In the genomic region with DNA sequence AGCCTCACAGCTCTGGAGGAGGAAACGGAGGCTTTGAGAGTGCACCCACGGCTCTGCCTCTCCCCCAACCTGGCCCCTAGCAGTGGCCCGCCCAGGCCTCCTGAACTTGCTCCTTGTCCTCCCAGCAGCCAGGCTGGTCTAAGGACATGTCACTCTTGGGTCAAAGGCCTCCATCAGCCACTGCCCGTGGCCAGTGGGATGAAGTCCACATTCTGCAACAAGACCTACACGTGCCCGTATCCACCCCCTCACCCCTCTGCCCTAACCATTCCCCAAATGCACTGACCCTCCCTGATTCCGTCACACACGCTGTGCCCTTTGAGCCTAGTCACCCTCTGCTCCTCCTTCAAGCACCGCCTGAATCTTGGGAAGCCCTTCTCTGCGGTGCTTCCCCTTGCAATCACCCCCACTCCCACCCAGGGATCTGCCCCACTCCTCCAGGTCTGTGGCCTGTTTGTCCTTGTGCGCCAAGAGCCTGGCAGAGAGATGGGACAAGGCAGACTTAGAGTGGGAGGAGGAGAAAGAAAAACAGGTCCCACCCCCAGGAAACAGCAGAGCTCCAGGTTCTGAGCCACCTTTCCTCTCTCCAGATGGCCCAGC, we compare ENCODE assay signal across 26 cellular contexts. TPM values are rescaled to one million over a fixed set of nuclear protein-coding genes. Genes with fewer than 3 reads are reported as not detected.
A peak's percentile ranks its signal among the peaks of the same experiment; 100 is the strongest.
DNase-seq lines count a peak whose midpoint lies in the region; ATAC-seq, FAIRE-seq and TF ChIP-seq lines count a peak whose summit lies in the region.
"Had no signal": no experiment of that assay in that cellular context is flagged by ENCODE, and none has a peak within 500 bp of the region (broad histone marks: within the 10 kb centered on the region; RNA-seq: fewer than 3 reads in every experiment).

No MANE protein-coding gene starts in this region.

- TF ChIP-seq POLR2A in HepG2 (IDR thresholded peaks at IDR 0.05; ENCODE audit: insufficient read depth in 1 of 2, low read depth in 2 of 2, low read length in 2 of 2): no peak

- no peak overlapping the region for H3K27ac ChIP-seq in RWPE2 (ENCODE audit: poor library complexity, severe bottlenecking)
- peak overlapping the region; percentile 38 for H3K27ac ChIP-seq in HepG2 (ENCODE audit: extremely low read length, insufficient read depth, low read length)
- peak overlapping the region in 1 of 2 donors; percentile 9 for H3K27ac ChIP-seq in small intestine (ENCODE audit: low read depth in 1 of 2, low read length in 1 of 2)
- H3K27ac ChIP-seq in colonic mucosa: no peak overlapping the region
- H3K27ac ChIP-seq: BLaER1 treated with 17β-estradiol and CSF1 and Interleukin-3, amounts not matched to agents 10 nM and 100 nM; KMS-11 had no signal

- H3K79me2 ChIP-seq in HepG2 (ENCODE audit: insufficient read depth, low read length): no peaks in the 10 kb centered on the region

- no peaks in the 10 kb centered on the region for H4K20me1 ChIP-seq in HepG2 (ENCODE audit: insufficient read depth, low read length)

- POLR2A ChIA-PET in HepG2 (lab: Yijun Ruan, JAX): interaction anchor here (0.8 to 1.9 kb wide), 2 partner anchors 37 to 58 kb away, joined by 3 to 8 read pairs; a partner anchor contains a TSS

- CTCF ChIA-PET in HepG2 (lab: Yijun Ruan, JAX; ENCODE audit: low intra/inter-chr PET ratio, low total read pairs): no interaction called here

- intact Hi-C loops in CD14-positive monocyte (cut with micrococcal nuclease): no loop called here
- intact Hi-C loops in HepG2 (cut with micrococcal nuclease; ENCODE audit: unreplicated experiment): no loop called here
- intact Hi-C loops in natural killer cell (cut with micrococcal nuclease): no loop called here
- intact Hi-C loops in colonic mucosa (cut with DNase I): no loop called here
- intact Hi-C loops in posterior cingulate gyrus (cut with DNase I): no loop called here

- H3K9ac ChIP-seq in HepG2 (ENCODE audit: insufficient read depth, low read depth, low read length) (no peak overlapping the region), colonic mucosa (ENCODE audit: low read depth in 2 of 2, low read length in 2 of 2) (no peak overlapping the region)
- H3K9ac ChIP-seq: BLaER1 treated with 17β-estradiol and CSF1 and Interleukin-3, amounts not matched to agents 10 nM and 100 nM; KMS-11 had no signal

- no peak overlapping the region for H3K4me2 ChIP-seq in HepG2 (ENCODE audit: low read depth, low read length)
- H3K4me2 ChIP-seq: BLaER1 treated with 17β-estradiol and CSF1 and Interleukin-3, amounts not matched to agents 10 nM and 100 nM; KMS-11 had no signal

- H3K4me1 Mint-ChIP-seq in CD14-positive monocyte (no peaks in the 10 kb centered on the region), natural killer cell (no peaks in the 10 kb centered on the region)

- no peak overlapping the region for H3K4me3 Mint-ChIP-seq in CD14-positive monocyte
- no peak overlapping the region for H3K4me3 Mint-ChIP-seq in natural killer cell
- H3K4me3 Mint-ChIP-seq: CD8-positive, alpha-beta T cell had no signal

- H3K36me3 ChIP-seq in RWPE2 (ENCODE audit: low read depth): peaks cover 59% of the 10 kb centered on the region
- peaks cover 49 to 80% of the 10 kb centered on the region in 2 experiments for H3K36me3 ChIP-seq in HepG2 (replicated peaks in 1 of 2; ENCODE audit: control insufficient read depth in 1 of 2, insufficient read depth in 2 of 2, low read length in 2 of 2)
- peaks cover 23 to 36% of the 10 kb centered on the region in 2 donors for H3K36me3 ChIP-seq in small intestine (ENCODE audit: control insufficient read depth in 2 of 2, insufficient read depth in 2 of 2, low read length in 2 of 2)
- H3K36me3 ChIP-seq in colonic mucosa: peaks cover 4% of the 10 kb centered on the region

- no peak overlapping the region for H2AFZ ChIP-seq in HepG2 (ENCODE audit: low read length)

- H3K4me3 ChIP-seq in RWPE2 (ENCODE audit: severe bottlenecking) (no peak overlapping the region), HepG2 (replicated peaks in 1 of 3; ENCODE audit: insufficient read depth in 1 of 3, low read depth in 2 of 3, low read length in 3 of 3) (no peak overlapping the region), small intestine (ENCODE audit: low read depth in 1 of 2, low read length in 2 of 2) (no peak overlapping the region), colonic mucosa (no peak overlapping the region)
- H3K4me3 ChIP-seq: BLaER1 treated with 17β-estradiol and CSF1 and Interleukin-3, amounts not matched to agents 10 nM and 100 nM had no signal

- 62% methylated on average over 7 of the region's 11 CpGs for WGBS in HepG2 (ENCODE audit: low lambda C conversion rate)
- 60 to 80% (median 63%) methylated on average over 11 of the region's 11 CpGs for WGBS in small intestine, 3 donors

- no peak for DNase-seq in CD14-positive monocyte (ENCODE audit: low spot score)
- DNase-seq in RWPE2 (ENCODE audit: low spot score): peak; percentile 28
- DNase-seq in HepG2 (ENCODE audit: low spot score): no peak
- DNase-seq in small intestine: peak; percentile 44
- no peak for DNase-seq in natural killer cell
- DNase-seq in colonic mucosa: no peak
- no peak for DNase-seq in posterior cingulate gyrus
- DNase-seq: ACHN; Calu3; CD8-positive, alpha-beta T cell; DMS153; GOT3; IMR-90; NCI-H1105; NCI-H146; NCI-H2029 treated with DMSO at 0.1 percent for 48 hours; NCI-H226; NCI-H510A treated with DMSO at 0.1 percent for 48 hours; NCI-H82; OCI-M1 had no signal

- no TSS peak for BruUV-seq in HepG2 (replicated peaks; lab: Mats Ljungman, UMichigan)

- H3K27ac Mint-ChIP-seq in CD14-positive monocyte (peak overlapping the region in 5 of 7 donors; percentile 1 to 57 (median 33)), natural killer cell (no peak overlapping the region)
- H3K27ac Mint-ChIP-seq: CD8-positive, alpha-beta T cell had no signal

- no peak for TF ChIP-seq CTCF in CD14-positive monocyte (IDR thresholded peaks at IDR 0.05)
- no peak for TF ChIP-seq CTCF in RWPE2 (IDR thresholded peaks at IDR 0.05; ENCODE audit: poor library complexity, severe bottlenecking)
- no peak for TF ChIP-seq CTCF in HepG2 (CRISPR knock-in tag; IDR thresholded peaks at IDR 0.05)
- no peak for TF ChIP-seq CTCF in natural killer cell (IDR thresholded peaks at IDR 0.05)
- TF ChIP-seq CTCF in colonic mucosa (IDR thresholded peaks at IDR 0.05): no peak

- H3K36me3 Mint-ChIP-seq in CD14-positive monocyte (peaks cover 67 to 97% of the 10 kb centered on the region in 2 donors), natural killer cell (no peaks in the 10 kb centered on the region)

- peaks cover 0 to 1% (median 0%) of the 10 kb centered on the region in 7 donors for H3K9me3 Mint-ChIP-seq in CD14-positive monocyte
- H3K9me3 Mint-ChIP-seq in natural killer cell: no peaks in the 10 kb centered on the region
- H3K9me3 Mint-ChIP-seq: CD8-positive, alpha-beta T cell had no signal

- FAIRE-seq in HepG2 (lab: Jason Lieb, UNC) (no peak), small intestine (lab: Jason Lieb, UNC) (no peak)
- FAIRE-seq: GM12892, HTR-8/SVneo, RCC 7860 had no signal

- H3K4me1 ChIP-seq in RWPE2 (ENCODE audit: insufficient read depth, poor library complexity, severe bottlenecking) (no peaks in the 10 kb centered on the region), HepG2 (ENCODE audit: insufficient read depth, low read length) (peaks cover 14% of the 10 kb centered on the region), small intestine (ENCODE audit: control insufficient read depth in 2 of 2, insufficient read depth in 1 of 2, low read depth in 1 of 2, low read length in 1 of 2) (no peaks in the 10 kb centered on the region), colonic mucosa (no peaks in the 10 kb centered on the region)
- H3K4me1 ChIP-seq: BLaER1 treated with 17β-estradiol and CSF1 and Interleukin-3, amounts not matched to agents 10 nM and 100 nM had no signal

- TF ChIP-seq RAD21 in HepG2 (CRISPR knock-in tag; IDR thresholded peaks at IDR 0.05): no peak

- no peaks in the 10 kb centered on the region for H3K27me3 ChIP-seq in RWPE2 (ENCODE audit: insufficient read depth, poor library complexity, severe bottlenecking)
- H3K27me3 ChIP-seq in HepG2 (ENCODE audit: control insufficient read depth in 1 of 2, insufficient read depth in 2 of 2, low read length in 2 of 2): no peaks in the 10 kb centered on the region
- H3K27me3 ChIP-seq in small intestine (ENCODE audit: control insufficient read depth in 2 of 2, insufficient read depth in 2 of 2, low read length in 2 of 2): no peaks in the 10 kb centered on the region
- H3K27me3 ChIP-seq in colonic mucosa: no peaks in the 10 kb centered on the region
- H3K27me3 ChIP-seq: BLaER1 treated with 17β-estradiol and CSF1 and Interleukin-3, amounts not matched to agents 10 nM and 100 nM had no signal

- TF ChIP-seq EP300 in HepG2 (IDR thresholded peaks at IDR 0.05; ENCODE audit: low read depth in 2 of 2, low read length in 2 of 2): no peak
- TF ChIP-seq EP300 in HepG2 (CRISPR knock-in tag; IDR thresholded peaks at IDR 0.05; ENCODE audit: borderline replicate concordance): no peak

- H3K9me3 ChIP-seq in RWPE2 (ENCODE audit: severe bottlenecking) (no peaks in the 10 kb centered on the region), HepG2 (ENCODE audit: low read length) (no peaks in the 10 kb centered on the region), small intestine (ENCODE audit: control insufficient read depth, low read depth) (no peaks in the 10 kb centered on the region), colonic mucosa (no peaks in the 10 kb centered on the region)
- H3K9me3 ChIP-seq: BLaER1 treated with 17β-estradiol and CSF1 and Interleukin-3, amounts not matched to agents 10 nM and 100 nM had no signal

- in situ Hi-C loops in HepG2 (cut with HindIII; ENCODE audit: extremely low pct_ligation_motif_present, low pct_unique_long_range_greater_than_20kb): no loop called here

- H3K27me3 Mint-ChIP-seq in CD14-positive monocyte (ENCODE audit: low read depth in 3 of 3): peaks cover 0 to 2% (median 2%) of the 10 kb centered on the region in 3 donors
- H3K27me3 Mint-ChIP-seq in natural killer cell (ENCODE audit: low read depth in 2 of 2): no peaks in the 10 kb centered on the region

- ATAC-seq in RWPE2 (ENCODE audit: low read depth) (no peak), HepG2 (peak; percentile 20), natural killer cell (no peak)
- ATAC-seq: CD8-positive, alpha-beta T cell; Right ventricle myocardium inferior had no signal

RNA-seq across cellular contexts. Expression of a gene that starts 37.5 kb away (rescaled TPM):
- polyA plus RNA-seq in CD14-positive monocyte: 1 to 10 TPM in 1 of 2 donors, under 1 TPM in 1; 0.71 to 1.1 TPM
- total RNA-seq in HepG2 (2016; rRNA removed; fragmentation: Illumina TruSeq; extraction: Trizol): 7.6 and 8.2 TPM in 2 replicates
- 1.2 and 1.4 TPM in 2 replicates for total RNA-seq in HepG2 (2016; cell fraction: cytosol; rRNA removed; fragmentation: Illumina TruSeq; extraction: Trizol; ENCODE audit: low read depth)
- total RNA-seq in HepG2 (2016; cell fraction: insoluble cytoplasmic fraction; rRNA removed; fragmentation: Illumina TruSeq; extraction: Trizol): 6.8 and 7.9 TPM in 2 replicates
- total RNA-seq in HepG2 (2016; cell fraction: membrane; rRNA removed; fragmentation: Illumina TruSeq; extraction: Trizol): 4.4 and 4.7 TPM in 2 replicates
- total RNA-seq in HepG2 (2016; cell fraction: nucleus; rRNA removed; fragmentation: Illumina TruSeq; extraction: Trizol): 4.9 and 6.0 TPM in 2 replicates
- polyA plus RNA-seq in HepG2 (2011; rRNA removed): 11.2 and 13.9 TPM in 2 replicates
- 7.0 and 7.4 TPM in 2 replicates for polyA plus RNA-seq in HepG2 (2011; cell fraction: cytosol; rRNA removed)
- 11.3 and 13.2 TPM in 2 replicates for polyA plus RNA-seq in HepG2 (2011; cell fraction: nucleus; rRNA removed)
- polyA plus RNA-seq in HepG2 (2012): 4.4 and 5.9 TPM in 2 replicates
- polyA plus RNA-seq in HepG2 (2016; cell fraction: cytosol; fragmentation: Illumina TruSeq; extraction: Trizol; ENCODE audit: low read depth): 0.47 and 0.59 TPM in 2 replicates
- polyA plus RNA-seq in HepG2 (2016; cell fraction: insoluble cytoplasmic fraction; fragmentation: Illumina TruSeq; extraction: Trizol; ENCODE audit: low read depth): 5.6 and 6.0 TPM in 2 replicates
- polyA plus RNA-seq in HepG2 (2016; cell fraction: membrane; fragmentation: Illumina TruSeq; extraction: Trizol; ENCODE audit: low read depth): 2.1 and 2.3 TPM in 2 replicates
- 7.1 and 7.2 TPM in 2 replicates for polyA plus RNA-seq in HepG2 (2016; cell fraction: nucleus; fragmentation: Illumina TruSeq; extraction: Trizol; ENCODE audit: insufficient read depth, low read depth)
- polyA minus RNA-seq in HepG2 (2011; rRNA and poly(A)+ RNA removed; ENCODE audit: low replicate concordance): 7.9 and 26.0 TPM in 2 replicates
- 7.2 and 7.3 TPM in 2 replicates for polyA minus RNA-seq in HepG2 (2011; cell fraction: cytosol; rRNA and poly(A)+ RNA removed)
- 4.7 and 5.0 TPM in 2 replicates for polyA minus RNA-seq in HepG2 (2011; cell fraction: nucleus; rRNA and poly(A)+ RNA removed)
- 10 to 100 TPM in 2 of 3 donors, 1 to 10 TPM in 1; 7.2 to 11.8 (median 11.6) TPM for polyA plus RNA-seq in small intestine
- 1 to 10 TPM; 2.7 to 5.5 (median 3.0) TPM for total RNA-seq in natural killer cell
- total RNA-seq in colonic mucosa: 10 to 100 TPM; 12.7 to 28.9 TPM

RNA-seq across cellular contexts. Expression of a gene that starts 43.0 kb away (rescaled TPM):
- polyA plus RNA-seq in CD14-positive monocyte: under 1 TPM; 0.31 to 0.49 TPM
- total RNA-seq in HepG2 (2016; rRNA removed; fragmentation: Illumina TruSeq; extraction: Trizol): 30.6 and 37.2 TPM in 2 replicates
- total RNA-seq in HepG2 (2016; cell fraction: cytosol; rRNA removed; fragmentation: Illumina TruSeq; extraction: Trizol; ENCODE audit: low read depth): 3.6 and 4.3 TPM in 2 replicates
- 25.9 and 37.4 TPM in 2 replicates for total RNA-seq in HepG2 (2016; cell fraction: insoluble cytoplasmic fraction; rRNA removed; fragmentation: Illumina TruSeq; extraction: Trizol)
- total RNA-seq in HepG2 (2016; cell fraction: membrane; rRNA removed; fragmentation: Illumina TruSeq; extraction: Trizol): 19.5 and 20.9 TPM in 2 replicates
- total RNA-seq in HepG2 (2016; cell fraction: nucleus; rRNA removed; fragmentation: Illumina TruSeq; extraction: Trizol): 24.4 and 29.2 TPM in 2 replicates
- 26.4 and 36.2 TPM in 2 replicates for polyA plus RNA-seq in HepG2 (2011; rRNA removed)
- 17.5 and 23.0 TPM in 2 replicates for polyA plus RNA-seq in HepG2 (2011; cell fraction: cytosol; rRNA removed)
- polyA plus RNA-seq in HepG2 (2011; cell fraction: nucleus; rRNA removed): 61.9 and 71.8 TPM in 2 replicates
- polyA plus RNA-seq in HepG2 (2012): 29.1 and 32.8 TPM in 2 replicates
- 2.2 and 2.6 TPM in 2 replicates for polyA plus RNA-seq in HepG2 (2016; cell fraction: cytosol; fragmentation: Illumina TruSeq; extraction: Trizol; ENCODE audit: low read depth)
- polyA plus RNA-seq in HepG2 (2016; cell fraction: insoluble cytoplasmic fraction; fragmentation: Illumina TruSeq; extraction: Trizol; ENCODE audit: low read depth): 29.8 and 37.7 TPM in 2 replicates
- 11.2 and 13.2 TPM in 2 replicates for polyA plus RNA-seq in HepG2 (2016; cell fraction: membrane; fragmentation: Illumina TruSeq; extraction: Trizol; ENCODE audit: low read depth)
- polyA plus RNA-seq in HepG2 (2016; cell fraction: nucleus; fragmentation: Illumina TruSeq; extraction: Trizol; ENCODE audit: insufficient read depth, low read depth): 57.8 and 58.1 TPM in 2 replicates
- polyA minus RNA-seq in HepG2 (2011; rRNA and poly(A)+ RNA removed; ENCODE audit: low replicate concordance): 22.0 and 41.9 TPM in 2 replicates
- 19.4 and 19.8 TPM in 2 replicates for polyA minus RNA-seq in HepG2 (2011; cell fraction: cytosol; rRNA and poly(A)+ RNA removed)
- polyA minus RNA-seq in HepG2 (2011; cell fraction: nucleus; rRNA and poly(A)+ RNA removed): 14.5 and 18.0 TPM in 2 replicates
- 10 to 100 TPM; 14.6 to 44.9 (median 21.9) TPM for polyA plus RNA-seq in small intestine
- 10 to 100 TPM; 33.9 to 40.3 (median 38.3) TPM for total RNA-seq in natural killer cell
- 10 to 100 TPM; 35.2 to 51.7 TPM for total RNA-seq in colonic mucosa

RNA-seq across cellular contexts. Expression of a gene that starts 58.3 kb away (rescaled TPM):
- 1 to 10 TPM; 8.3 to 8.5 TPM for polyA plus RNA-seq in CD14-positive monocyte
- 71.7 and 83.9 TPM in 2 replicates for total RNA-seq in HepG2 (2016; rRNA removed; fragmentation: Illumina TruSeq; extraction: Trizol)
- total RNA-seq in HepG2 (2016; cell fraction: cytosol; rRNA removed; fragmentation: Illumina TruSeq; extraction: Trizol; ENCODE audit: low read depth): 10.6 and 11.9 TPM in 2 replicates
- total RNA-seq in HepG2 (2016; cell fraction: insoluble cytoplasmic fraction; rRNA removed; fragmentation: Illumina TruSeq; extraction: Trizol): 66.9 and 83.1 TPM in 2 replicates
- total RNA-seq in HepG2 (2016; cell fraction: membrane; rRNA removed; fragmentation: Illumina TruSeq; extraction: Trizol): 28.4 and 30.2 TPM in 2 replicates
- total RNA-seq in HepG2 (2016; cell fraction: nucleus; rRNA removed; fragmentation: Illumina TruSeq; extraction: Trizol): 45.7 and 49.7 TPM in 2 replicates
- 51.8 and 53.8 TPM in 2 replicates for polyA plus RNA-seq in HepG2 (2011; rRNA removed)
- 40.4 and 58.2 TPM in 2 replicates for polyA plus RNA-seq in HepG2 (2011; cell fraction: cytosol; rRNA removed)
- polyA plus RNA-seq in HepG2 (2011; cell fraction: nucleus; rRNA removed): 108 and 147 TPM in 2 replicates
- polyA plus RNA-seq in HepG2 (2012): 34.5 and 50.8 TPM in 2 replicates
- 5.9 TPM in 2 replicates for polyA plus RNA-seq in HepG2 (2016; cell fraction: cytosol; fragmentation: Illumina TruSeq; extraction: Trizol; ENCODE audit: low read depth)
- polyA plus RNA-seq in HepG2 (2016; cell fraction: insoluble cytoplasmic fraction; fragmentation: Illumina TruSeq; extraction: Trizol; ENCODE audit: low read depth): 56.5 and 66.2 TPM in 2 replicates
- 13.7 and 14.7 TPM in 2 replicates for polyA plus RNA-seq in HepG2 (2016; cell fraction: membrane; fragmentation: Illumina TruSeq; extraction: Trizol; ENCODE audit: low read depth)
- polyA plus RNA-seq in HepG2 (2016; cell fraction: nucleus; fragmentation: Illumina TruSeq; extraction: Trizol; ENCODE audit: insufficient read depth, low read depth): 86.6 and 97.6 TPM in 2 replicates
- 97.7 and 166 TPM in 2 replicates for polyA minus RNA-seq in HepG2 (2011; rRNA and poly(A)+ RNA removed; ENCODE audit: low replicate concordance)
- polyA minus RNA-seq in HepG2 (2011; cell fraction: cytosol; rRNA and poly(A)+ RNA removed): 35.8 and 36.2 TPM in 2 replicates
- 23.8 and 25.0 TPM in 2 replicates for polyA minus RNA-seq in HepG2 (2011; cell fraction: nucleus; rRNA and poly(A)+ RNA removed)
- 10 to 100 TPM; 27.5 to 62.3 (median 31.9) TPM for polyA plus RNA-seq in small intestine
- total RNA-seq in natural killer cell: 10 to 100 TPM; 44.0 to 54.2 (median 54.0) TPM
- 100 to 1,000 TPM in 1 of 2 donors, 10 to 100 TPM in 1; 35.5 to 124 TPM for total RNA-seq in colonic mucosa

Comparison
In these comparisons a context has a peak if more than half of its experiments do, and no peak if none do; other contexts are left out.
1. DNase-seq: peak in RWPE2 (single experiment) and small intestine (single experiment); none in CD14-positive monocyte (single experiment), HepG2 (single experiment), natural killer cell (single experiment), colonic mucosa (single experiment) and posterior cingulate gyrus (0 of 10).
2. H3K27ac Mint-ChIP-seq: peak in CD14-positive monocyte (5 of 7); none in natural killer cell (0 of 2).